9 cellular contexts compared by ENCODE assay signal in the genomic region with DNA sequence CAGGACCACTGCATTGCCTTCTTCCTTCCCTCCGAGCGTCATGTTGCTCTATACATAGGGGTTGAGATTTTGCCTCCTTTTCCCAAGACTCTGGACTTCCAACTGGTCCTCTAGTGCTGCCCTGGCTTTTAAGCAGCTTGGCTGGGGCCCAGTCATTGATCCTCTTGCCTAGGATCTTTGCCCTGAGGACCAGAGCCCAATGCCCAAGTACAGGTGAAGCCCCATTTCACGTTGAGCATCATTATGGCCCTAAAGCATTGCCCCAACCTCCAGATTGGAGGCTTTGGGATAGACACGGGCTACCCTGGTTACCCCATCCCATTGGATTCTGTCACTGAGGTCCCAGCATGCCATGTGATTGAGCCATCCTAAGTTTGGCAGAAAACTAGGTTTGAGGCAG. TPM values are rescaled to one million over a fixed set of nuclear protein-coding genes. Genes with fewer than 3 reads are reported as not detected.
"Had no signal": no experiment of that assay in that cellular context is flagged by ENCODE, and none has a peak within 500 bp of the region (broad histone marks: within the 10 kb centered on the region; RNA-seq: fewer than 3 reads in every experiment).

No MANE protein-coding gene starts in this region.

- ATAC-seq: GM12878 had no signal

- FAIRE-seq: G401.6, GM12878, GM12891, GM12892, GM18507, GM19239 had no signal

- DNase-seq: GDM1, GF-D8 had no signal

- H3K4me3 ChIP-seq: GM12878 had no signal

RNA-seq across cellular contexts. Expression of a gene that starts 47.7 kb away (rescaled TPM):
- total RNA-seq: G401 had no signal

RNA-seq across cellular contexts. Expression of a gene that starts 50.7 kb away (rescaled TPM):
- total RNA-seq: G401 had no signal
- polyA plus RNA-seq: GM12878 had no signal
